Comparison of ENCODE assay signal across 1 cellular context in the genomic region with DNA sequence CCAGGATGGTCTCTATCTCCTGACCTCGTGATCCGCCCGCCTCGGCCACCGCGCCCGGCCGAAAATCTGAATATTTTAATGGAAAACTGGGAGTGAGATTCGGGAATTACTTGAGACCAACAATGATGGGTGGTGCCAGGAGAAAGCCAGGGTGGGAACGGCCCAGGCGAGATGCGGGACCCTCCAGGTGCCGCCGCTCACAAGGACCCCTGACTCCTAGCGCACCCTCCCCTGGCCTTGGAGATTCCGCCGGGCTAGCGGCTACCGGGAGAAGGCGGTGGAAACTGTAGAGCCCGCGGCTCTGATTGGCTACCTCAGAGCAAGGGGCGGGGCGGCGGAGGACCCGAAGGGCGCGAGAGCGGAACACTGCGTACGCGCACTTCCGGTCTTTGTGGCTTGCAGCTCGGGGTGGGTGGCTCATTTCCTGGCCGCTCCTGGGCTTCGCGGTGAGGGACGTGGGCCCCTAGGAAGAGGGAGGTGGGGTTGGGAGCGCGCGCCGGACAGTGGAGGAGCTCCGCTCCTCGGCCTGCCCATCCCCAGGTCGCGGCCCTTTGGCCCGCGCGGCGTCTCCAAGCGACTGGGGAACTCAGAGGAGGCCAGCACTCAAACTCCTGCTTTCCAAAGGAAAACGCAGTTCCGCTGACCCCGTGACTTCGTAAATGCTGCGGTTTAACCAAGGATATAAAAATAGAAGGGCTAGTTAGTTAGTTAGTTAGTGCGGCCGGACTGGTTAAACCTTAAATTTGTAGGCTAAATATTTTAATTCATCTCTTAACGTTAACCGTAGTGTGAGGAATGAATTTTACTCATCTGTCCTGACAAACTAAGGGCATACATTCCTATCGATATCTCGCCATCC.
TF ChIP-seq lines count a peak whose summit lies in the region.

A gene (plus strand): TSS at position 371 of the 859 bp plus-strand sequence. CDS start 1,437 bp downstream, outside the sequence.

TF ChIP-seq in K562, 482 proteins besides CTCF, POLR2A, EP300 and RAD21 (continued from another document and continues in another):
- TF ChIP-seq, protein P1, sequence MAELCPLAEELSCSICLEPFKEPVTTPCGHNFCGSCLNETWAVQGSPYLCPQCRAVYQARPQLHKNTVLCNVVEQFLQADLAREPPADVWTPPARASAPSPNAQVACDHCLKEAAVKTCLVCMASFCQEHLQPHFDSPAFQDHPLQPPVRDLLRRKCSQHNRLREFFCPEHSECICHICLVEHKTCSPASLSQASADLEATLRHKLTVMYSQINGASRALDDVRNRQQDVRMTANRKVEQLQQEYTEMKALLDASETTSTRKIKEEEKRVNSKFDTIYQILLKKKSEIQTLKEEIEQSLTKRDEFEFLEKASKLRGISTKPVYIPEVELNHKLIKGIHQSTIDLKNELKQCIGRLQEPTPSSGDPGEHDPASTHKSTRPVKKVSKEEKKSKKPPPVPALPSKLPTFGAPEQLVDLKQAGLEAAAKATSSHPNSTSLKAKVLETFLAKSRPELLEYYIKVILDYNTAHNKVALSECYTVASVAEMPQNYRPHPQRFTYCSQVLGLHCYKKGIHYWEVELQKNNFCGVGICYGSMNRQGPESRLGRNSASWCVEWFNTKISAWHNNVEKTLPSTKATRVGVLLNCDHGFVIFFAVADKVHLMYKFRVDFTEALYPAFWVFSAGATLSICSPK (IDR thresholded peaks at IDR 0.05; ENCODE audit: borderline replicate concordance): no peak
- no peak for TF ChIP-seq BMI1 (IDR thresholded peaks at IDR 0.05; ENCODE audit: low read length)
- TF ChIP-seq ZNF311 (CRISPR knock-in tag; IDR thresholded peaks at IDR 0.05): 0 out of 2 replicates have a peak, but pooled peaks have one; percentile 59
- no peak for TF ChIP-seq ESRRB (CRISPR knock-in tag; IDR thresholded peaks at IDR 0.05; ENCODE audit: borderline replicate concordance)
- no peak for TF ChIP-seq ZNF384 (IDR thresholded peaks at IDR 0.05; ENCODE audit: low read depth, low read length)
- no peak for TF ChIP-seq SAP30 (IDR thresholded peaks at IDR 0.05; ENCODE audit: borderline replicate concordance, insufficient read depth, low read depth, low read length, poor library complexity, severe bottlenecking)
- TF ChIP-seq, protein P2, sequence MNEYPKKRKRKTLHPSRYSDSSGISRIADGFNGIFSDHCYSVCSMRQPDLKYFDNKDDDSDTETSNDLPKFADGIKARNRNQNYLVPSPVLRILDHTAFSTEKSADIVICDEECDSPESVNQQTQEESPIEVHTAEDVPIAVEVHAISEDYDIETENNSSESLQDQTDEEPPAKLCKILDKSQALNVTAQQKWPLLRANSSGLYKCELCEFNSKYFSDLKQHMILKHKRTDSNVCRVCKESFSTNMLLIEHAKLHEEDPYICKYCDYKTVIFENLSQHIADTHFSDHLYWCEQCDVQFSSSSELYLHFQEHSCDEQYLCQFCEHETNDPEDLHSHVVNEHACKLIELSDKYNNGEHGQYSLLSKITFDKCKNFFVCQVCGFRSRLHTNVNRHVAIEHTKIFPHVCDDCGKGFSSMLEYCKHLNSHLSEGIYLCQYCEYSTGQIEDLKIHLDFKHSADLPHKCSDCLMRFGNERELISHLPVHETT (CRISPR knock-in tag; conservative IDR thresholded peaks at IDR 0.05 in 1 of 2, IDR thresholded peaks at IDR 0.05 in 1 of 2): peak in 1 of 2 experiments; percentile 67; a peak in 1 of 4 replicates
- TF ChIP-seq, protein P3, sequence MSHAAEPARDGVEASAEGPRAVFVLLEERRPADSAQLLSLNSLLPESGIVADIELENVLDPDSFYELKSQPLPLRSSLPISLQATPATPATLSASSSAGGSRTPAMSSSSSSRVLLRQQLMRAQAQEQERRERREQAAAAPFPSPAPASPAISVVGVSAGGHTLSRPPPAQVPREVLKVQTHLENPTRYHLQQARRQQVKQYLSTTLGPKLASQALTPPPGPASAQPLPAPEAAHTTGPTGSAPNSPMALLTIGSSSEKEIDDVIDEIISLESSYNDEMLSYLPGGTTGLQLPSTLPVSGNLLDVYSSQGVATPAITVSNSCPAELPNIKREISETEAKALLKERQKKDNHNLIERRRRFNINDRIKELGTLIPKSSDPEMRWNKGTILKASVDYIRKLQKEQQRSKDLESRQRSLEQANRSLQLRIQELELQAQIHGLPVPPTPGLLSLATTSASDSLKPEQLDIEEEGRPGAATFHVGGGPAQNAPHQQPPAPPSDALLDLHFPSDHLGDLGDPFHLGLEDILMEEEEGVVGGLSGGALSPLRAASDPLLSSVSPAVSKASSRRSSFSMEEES (CRISPR knock-in tag; IDR thresholded peaks at IDR 0.05): peak; percentile 72
- TF ChIP-seq ZC3H8 (IDR thresholded peaks at IDR 0.05): no peak
- no peak for TF ChIP-seq IRF2 (CRISPR knock-in tag; IDR thresholded peaks at IDR 0.05)
- peak; percentile 26; the same call in 1 of the 2 replicates for TF ChIP-seq ZNF175 (CRISPR knock-in tag; IDR thresholded peaks at IDR 0.05; ENCODE audit: low read depth)
- TF ChIP-seq NONO (IDR thresholded peaks at IDR 0.05; ENCODE audit: low read depth in 2 of 2, low read length in 1 of 2): peak; percentile 1 to 31; a peak in 1 of 4 replicates
- TF ChIP-seq ARNT (IDR thresholded peaks at IDR 0.05): no peak
- TF ChIP-seq TRIM28 (IDR thresholded peaks at IDR 0.05): no peak
- TF ChIP-seq, protein P4, sequence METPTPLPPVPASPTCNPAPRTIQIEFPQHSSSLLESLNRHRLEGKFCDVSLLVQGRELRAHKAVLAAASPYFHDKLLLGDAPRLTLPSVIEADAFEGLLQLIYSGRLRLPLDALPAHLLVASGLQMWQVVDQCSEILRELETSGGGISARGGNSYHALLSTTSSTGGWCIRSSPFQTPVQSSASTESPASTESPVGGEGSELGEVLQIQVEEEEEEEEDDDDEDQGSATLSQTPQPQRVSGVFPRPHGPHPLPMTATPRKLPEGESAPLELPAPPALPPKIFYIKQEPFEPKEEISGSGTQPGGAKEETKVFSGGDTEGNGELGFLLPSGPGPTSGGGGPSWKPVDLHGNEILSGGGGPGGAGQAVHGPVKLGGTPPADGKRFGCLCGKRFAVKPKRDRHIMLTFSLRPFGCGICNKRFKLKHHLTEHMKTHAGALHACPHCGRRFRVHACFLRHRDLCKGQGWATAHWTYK (CRISPR knock-in tag; IDR thresholded peaks at IDR 0.05): peak; percentile 42; the same call in 1 of the 2 replicates
- no peak for TF ChIP-seq ZNF695 (CRISPR knock-in tag; IDR thresholded peaks at IDR 0.05)
- no peak for TF ChIP-seq MYBL2 (IDR thresholded peaks at IDR 0.05; ENCODE audit: low read depth)
- TF ChIP-seq MYBL2 (CRISPR knock-in tag; IDR thresholded peaks at IDR 0.05; ENCODE audit: borderline replicate concordance): no peak
- TF ChIP-seq TGIF2 (CRISPR knock-in tag; IDR thresholded peaks at IDR 0.05): no peak
- no peak for TF ChIP-seq POLR3A (IDR thresholded peaks at IDR 0.05; ENCODE audit: borderline replicate concordance, extremely low read depth, insufficient read depth, insufficient read length)
- TF ChIP-seq SOX6 (IDR thresholded peaks at IDR 0.05): peak; percentile 52
- TF ChIP-seq, protein P5, sequence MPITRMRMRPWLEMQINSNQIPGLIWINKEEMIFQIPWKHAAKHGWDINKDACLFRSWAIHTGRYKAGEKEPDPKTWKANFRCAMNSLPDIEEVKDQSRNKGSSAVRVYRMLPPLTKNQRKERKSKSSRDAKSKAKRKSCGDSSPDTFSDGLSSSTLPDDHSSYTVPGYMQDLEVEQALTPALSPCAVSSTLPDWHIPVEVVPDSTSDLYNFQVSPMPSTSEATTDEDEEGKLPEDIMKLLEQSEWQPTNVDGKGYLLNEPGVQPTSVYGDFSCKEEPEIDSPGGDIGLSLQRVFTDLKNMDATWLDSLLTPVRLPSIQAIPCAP (CRISPR knock-in tag; IDR thresholded peaks at IDR 0.05; ENCODE audit: borderline replicate concordance): no peak
- no peak for TF ChIP-seq TCF3 (CRISPR knock-in tag; IDR thresholded peaks at IDR 0.05)
- peak; percentile 21; the same call in 1 of the 2 replicates for TF ChIP-seq DPF2 (IDR thresholded peaks at IDR 0.05)
- 0 out of 2 replicates have a peak, but pooled peaks have one; percentile 38 for TF ChIP-seq GTF2A2 (tag; IDR thresholded peaks at IDR 0.05)
- TF ChIP-seq FOXA3 (CRISPR knock-in tag; conservative IDR thresholded peaks at IDR 0.05 in 1 of 2, IDR thresholded peaks at IDR 0.05 in 1 of 2): no peak
- TF ChIP-seq, protein P6, sequence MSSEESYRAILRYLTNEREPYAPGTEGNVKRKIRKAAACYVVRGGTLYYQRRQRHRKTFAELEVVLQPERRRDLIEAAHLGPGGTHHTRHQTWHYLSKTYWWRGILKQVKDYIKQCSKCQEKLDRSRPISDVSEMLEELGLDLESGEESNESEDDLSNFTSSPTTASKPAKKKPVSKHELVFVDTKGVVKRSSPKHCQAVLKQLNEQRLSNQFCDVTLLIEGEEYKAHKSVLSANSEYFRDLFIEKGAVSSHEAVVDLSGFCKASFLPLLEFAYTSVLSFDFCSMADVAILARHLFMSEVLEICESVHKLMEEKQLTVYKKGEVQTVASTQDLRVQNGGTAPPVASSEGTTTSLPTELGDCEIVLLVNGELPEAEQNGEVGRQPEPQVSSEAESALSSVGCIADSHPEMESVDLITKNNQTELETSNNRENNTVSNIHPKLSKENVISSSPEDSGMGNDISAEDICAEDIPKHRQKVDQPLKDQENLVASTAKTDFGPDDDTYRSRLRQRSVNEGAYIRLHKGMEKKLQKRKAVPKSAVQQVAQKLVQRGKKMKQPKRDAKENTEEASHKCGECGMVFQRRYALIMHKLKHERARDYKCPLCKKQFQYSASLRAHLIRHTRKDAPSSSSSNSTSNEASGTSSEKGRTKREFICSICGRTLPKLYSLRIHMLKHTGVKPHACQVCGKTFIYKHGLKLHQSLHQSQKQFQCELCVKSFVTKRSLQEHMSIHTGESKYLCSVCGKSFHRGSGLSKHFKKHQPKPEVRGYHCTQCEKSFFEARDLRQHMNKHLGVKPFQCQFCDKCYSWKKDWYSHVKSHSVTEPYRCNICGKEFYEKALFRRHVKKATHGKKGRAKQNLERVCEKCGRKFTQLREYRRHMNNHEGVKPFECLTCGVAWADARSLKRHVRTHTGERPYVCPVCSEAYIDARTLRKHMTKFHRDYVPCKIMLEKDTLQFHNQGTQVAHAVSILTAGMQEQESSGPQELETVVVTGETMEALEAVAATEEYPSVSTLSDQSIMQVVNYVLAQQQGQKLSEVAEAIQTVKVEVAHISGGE (CRISPR knock-in tag; IDR thresholded peaks at IDR 0.05): peak in 2 of 3 experiments; percentile 82 to 96; a peak in 4 of 6 replicates
- TF ChIP-seq ZNF174 (CRISPR knock-in tag; IDR thresholded peaks at IDR 0.05): peak; percentile 68; the same call in 1 of the 2 replicates
- TF ChIP-seq, protein P7, sequence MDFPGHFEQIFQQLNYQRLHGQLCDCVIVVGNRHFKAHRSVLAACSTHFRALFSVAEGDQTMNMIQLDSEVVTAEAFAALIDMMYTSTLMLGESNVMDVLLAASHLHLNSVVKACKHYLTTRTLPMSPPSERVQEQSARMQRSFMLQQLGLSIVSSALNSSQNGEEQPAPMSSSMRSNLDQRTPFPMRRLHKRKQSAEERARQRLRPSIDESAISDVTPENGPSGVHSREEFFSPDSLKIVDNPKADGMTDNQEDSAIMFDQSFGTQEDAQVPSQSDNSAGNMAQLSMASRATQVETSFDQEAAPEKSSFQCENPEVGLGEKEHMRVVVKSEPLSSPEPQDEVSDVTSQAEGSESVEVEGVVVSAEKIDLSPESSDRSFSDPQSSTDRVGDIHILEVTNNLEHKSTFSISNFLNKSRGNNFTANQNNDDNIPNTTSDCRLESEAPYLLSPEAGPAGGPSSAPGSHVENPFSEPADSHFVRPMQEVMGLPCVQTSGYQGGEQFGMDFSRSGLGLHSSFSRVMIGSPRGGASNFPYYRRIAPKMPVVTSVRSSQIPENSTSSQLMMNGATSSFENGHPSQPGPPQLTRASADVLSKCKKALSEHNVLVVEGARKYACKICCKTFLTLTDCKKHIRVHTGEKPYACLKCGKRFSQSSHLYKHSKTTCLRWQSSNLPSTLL (IDR thresholded peaks at IDR 0.05): no peak
- TF ChIP-seq, protein P8, sequence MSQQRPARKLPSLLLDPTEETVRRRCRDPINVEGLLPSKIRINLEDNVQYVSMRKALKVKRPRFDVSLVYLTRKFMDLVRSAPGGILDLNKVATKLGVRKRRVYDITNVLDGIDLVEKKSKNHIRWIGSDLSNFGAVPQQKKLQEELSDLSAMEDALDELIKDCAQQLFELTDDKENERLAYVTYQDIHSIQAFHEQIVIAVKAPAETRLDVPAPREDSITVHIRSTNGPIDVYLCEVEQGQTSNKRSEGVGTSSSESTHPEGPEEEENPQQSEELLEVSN (IDR thresholded peaks at IDR 0.05; ENCODE audit: borderline replicate concordance in 1 of 2, extremely low read depth in 1 of 2, insufficient read depth in 1 of 2, insufficient read length in 1 of 2, low read depth in 1 of 2, low read length in 1 of 2, poor library complexity in 1 of 2, severe bottlenecking in 1 of 2): peak; percentile 54 to 65
- TF ChIP-seq ZNF324 (CRISPR knock-in tag; IDR thresholded peaks at IDR 0.05): no peak
- TF ChIP-seq ZNF24 (IDR thresholded peaks at IDR 0.05): no peak
- TF ChIP-seq SIRT6 (IDR thresholded peaks at IDR 0.05; ENCODE audit: low read depth, low read length): no peak
- peak in 2 of 3 experiments; percentile 46 to 71 for TF ChIP-seq YY1 (IDR thresholded peaks at IDR 0.05; ENCODE audit: borderline replicate concordance in 1 of 3, control insufficient read depth in 1 of 3, extremely low read depth in 1 of 3, insufficient read depth in 3 of 3, insufficient read length in 1 of 3, insufficient replicate concordance in 2 of 3, low read depth in 1 of 3, low read length in 2 of 3)
- TF ChIP-seq, protein P9, sequence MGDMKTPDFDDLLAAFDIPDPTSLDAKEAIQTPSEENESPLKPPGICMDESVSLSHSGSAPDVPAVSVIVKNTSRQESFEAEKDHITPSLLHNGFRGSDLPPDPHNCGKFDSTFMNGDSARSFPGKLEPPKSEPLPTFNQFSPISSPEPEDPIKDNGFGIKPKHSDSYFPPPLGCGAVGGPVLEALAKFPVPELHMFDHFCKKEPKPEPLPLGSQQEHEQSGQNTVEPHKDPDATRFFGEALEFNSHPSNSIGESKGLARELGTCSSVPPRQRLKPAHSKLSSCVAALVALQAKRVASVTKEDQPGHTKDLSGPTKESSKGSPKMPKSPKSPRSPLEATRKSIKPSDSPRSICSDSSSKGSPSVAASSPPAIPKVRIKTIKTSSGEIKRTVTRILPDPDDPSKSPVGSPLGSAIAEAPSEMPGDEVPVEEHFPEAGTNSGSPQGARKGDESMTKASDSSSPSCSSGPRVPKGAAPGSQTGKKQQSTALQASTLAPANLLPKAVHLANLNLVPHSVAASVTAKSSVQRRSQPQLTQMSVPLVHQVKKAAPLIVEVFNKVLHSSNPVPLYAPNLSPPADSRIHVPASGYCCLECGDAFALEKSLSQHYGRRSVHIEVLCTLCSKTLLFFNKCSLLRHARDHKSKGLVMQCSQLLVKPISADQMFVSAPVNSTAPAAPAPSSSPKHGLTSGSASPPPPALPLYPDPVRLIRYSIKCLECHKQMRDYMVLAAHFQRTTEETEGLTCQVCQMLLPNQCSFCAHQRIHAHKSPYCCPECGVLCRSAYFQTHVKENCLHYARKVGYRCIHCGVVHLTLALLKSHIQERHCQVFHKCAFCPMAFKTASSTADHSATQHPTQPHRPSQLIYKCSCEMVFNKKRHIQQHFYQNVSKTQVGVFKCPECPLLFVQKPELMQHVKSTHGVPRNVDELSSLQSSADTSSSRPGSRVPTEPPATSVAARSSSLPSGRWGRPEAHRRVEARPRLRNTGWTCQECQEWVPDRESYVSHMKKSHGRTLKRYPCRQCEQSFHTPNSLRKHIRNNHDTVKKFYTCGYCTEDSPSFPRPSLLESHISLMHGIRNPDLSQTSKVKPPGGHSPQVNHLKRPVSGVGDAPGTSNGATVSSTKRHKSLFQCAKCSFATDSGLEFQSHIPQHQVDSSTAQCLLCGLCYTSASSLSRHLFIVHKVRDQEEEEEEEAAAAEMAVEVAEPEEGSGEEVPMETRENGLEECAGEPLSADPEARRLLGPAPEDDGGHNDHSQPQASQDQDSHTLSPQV (IDR thresholded peaks at IDR 0.05): 0 out of 2 replicates have a peak, but pooled peaks have one; percentile 1
